ENCODE assay signal across 12 cellular contexts in the genomic region with DNA sequence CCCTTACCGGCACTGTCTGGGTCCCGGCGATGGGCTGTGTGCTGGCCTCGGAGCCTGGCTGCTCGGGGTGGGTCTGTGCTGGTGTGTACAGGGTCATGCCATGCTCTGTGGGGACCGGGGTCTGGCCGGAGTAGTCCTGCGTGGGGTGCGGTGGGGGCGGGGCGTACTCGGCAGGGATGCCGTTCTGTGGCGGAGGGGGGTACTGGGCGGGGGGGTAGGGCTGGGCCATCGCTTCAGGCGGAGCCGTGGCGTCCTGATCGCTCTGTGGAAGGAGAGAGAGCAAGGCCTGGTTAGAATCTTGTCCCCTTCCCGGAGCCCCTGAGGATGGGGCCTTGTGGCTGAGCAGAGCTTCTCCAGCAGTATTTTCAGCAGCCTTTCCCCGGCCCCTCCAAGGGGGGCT.
"Had no signal": no experiment of that assay in that cellular context is flagged by ENCODE, and none has a peak within 500 bp of the region (broad histone marks: within the 10 kb centered on the region; RNA-seq: fewer than 3 reads in every experiment).

No MANE protein-coding gene starts in this region.

- DNase-seq: effector CD4-positive, alpha-beta T cell; erythroblast; kidney; naive thymus-derived CD8-positive, alpha-beta T cell; ovary; right cardiac atrium; stimulated activated CD4-positive, alpha-beta T cell treated with anti-CD3 and anti-CD28 coated beads, Interleukin-2, amount 100 ng/mL, for 48 hours; stimulated activated naive CD4-positive, alpha-beta T cell treated with Interleukin-2 at 50 U/mL for 16 hours had no signal

- H3K4me3 ChIP-seq: coronary artery, ovary, smooth muscle cell, tibial nerve had no signal

- H3K36me3 ChIP-seq: ovary, tibial nerve had no signal

- H3K4me2 ChIP-seq: smooth muscle cell had no signal

- H3K27me3 ChIP-seq: ovary had no signal

- H3K4me1 ChIP-seq: foreskin keratinocyte had no signal

- H3K27ac ChIP-seq: coronary artery, foreskin keratinocyte, ovary, tibial nerve had no signal

- H3K9me3 ChIP-seq: ovary, tibial nerve had no signal
